ENCODE assay signal across 1 cellular context in genomic region chr3:195153653-195154052, GRCh38.
TF ChIP-seq lines count a peak whose summit lies in the region.

No MANE protein-coding gene starts in this region.

TF ChIP-seq in H1, 55 proteins besides CTCF, POLR2A, EP300 and RAD21:
- TF ChIP-seq KDM1A (IDR thresholded peaks at IDR 0.05; ENCODE audit: borderline replicate concordance, low read length): no peak
- no peak for TF ChIP-seq TEAD4 (IDR thresholded peaks at IDR 0.05; ENCODE audit: low read depth, low read length)
- TF ChIP-seq RFX5 (IDR thresholded peaks at IDR 0.05; ENCODE audit: borderline replicate concordance, low read depth, low read length): no peak
- TF ChIP-seq YY1 (IDR thresholded peaks at IDR 0.05; ENCODE audit: low read depth, low read length): no peak
- no peak for TF ChIP-seq TCF12 (IDR thresholded peaks at IDR 0.05; ENCODE audit: low read depth, low read length)
- TF ChIP-seq HDAC6 (IDR thresholded peaks at IDR 0.05; ENCODE audit: low read depth, low read length): no peak
- TF ChIP-seq SIN3A (conservative IDR thresholded peaks at IDR 0.05 in 1 of 2, IDR thresholded peaks at IDR 0.05 in 1 of 2; ENCODE audit: low read depth in 1 of 2, low read length in 2 of 2): no peak
- no peak for TF ChIP-seq BRCA1 (IDR thresholded peaks at IDR 0.05; ENCODE audit: low read depth, low read length)
- no peak for TF ChIP-seq BCL11A (IDR thresholded peaks at IDR 0.05; ENCODE audit: low read depth in 2 of 2, low read length in 2 of 2)
- TF ChIP-seq POLR2AphosphoS5 (IDR thresholded peaks at IDR 0.05; ENCODE audit: low read depth, low read length): no peak
- no peak for TF ChIP-seq SUZ12 (IDR thresholded peaks at IDR 0.05; ENCODE audit: low read length)
- TF ChIP-seq BACH1 (IDR thresholded peaks at IDR 0.05; ENCODE audit: low read length): no peak
- no peak for TF ChIP-seq NRF1 (IDR thresholded peaks at IDR 0.05; ENCODE audit: low read depth, low read length)
- TF ChIP-seq, protein P1, sequence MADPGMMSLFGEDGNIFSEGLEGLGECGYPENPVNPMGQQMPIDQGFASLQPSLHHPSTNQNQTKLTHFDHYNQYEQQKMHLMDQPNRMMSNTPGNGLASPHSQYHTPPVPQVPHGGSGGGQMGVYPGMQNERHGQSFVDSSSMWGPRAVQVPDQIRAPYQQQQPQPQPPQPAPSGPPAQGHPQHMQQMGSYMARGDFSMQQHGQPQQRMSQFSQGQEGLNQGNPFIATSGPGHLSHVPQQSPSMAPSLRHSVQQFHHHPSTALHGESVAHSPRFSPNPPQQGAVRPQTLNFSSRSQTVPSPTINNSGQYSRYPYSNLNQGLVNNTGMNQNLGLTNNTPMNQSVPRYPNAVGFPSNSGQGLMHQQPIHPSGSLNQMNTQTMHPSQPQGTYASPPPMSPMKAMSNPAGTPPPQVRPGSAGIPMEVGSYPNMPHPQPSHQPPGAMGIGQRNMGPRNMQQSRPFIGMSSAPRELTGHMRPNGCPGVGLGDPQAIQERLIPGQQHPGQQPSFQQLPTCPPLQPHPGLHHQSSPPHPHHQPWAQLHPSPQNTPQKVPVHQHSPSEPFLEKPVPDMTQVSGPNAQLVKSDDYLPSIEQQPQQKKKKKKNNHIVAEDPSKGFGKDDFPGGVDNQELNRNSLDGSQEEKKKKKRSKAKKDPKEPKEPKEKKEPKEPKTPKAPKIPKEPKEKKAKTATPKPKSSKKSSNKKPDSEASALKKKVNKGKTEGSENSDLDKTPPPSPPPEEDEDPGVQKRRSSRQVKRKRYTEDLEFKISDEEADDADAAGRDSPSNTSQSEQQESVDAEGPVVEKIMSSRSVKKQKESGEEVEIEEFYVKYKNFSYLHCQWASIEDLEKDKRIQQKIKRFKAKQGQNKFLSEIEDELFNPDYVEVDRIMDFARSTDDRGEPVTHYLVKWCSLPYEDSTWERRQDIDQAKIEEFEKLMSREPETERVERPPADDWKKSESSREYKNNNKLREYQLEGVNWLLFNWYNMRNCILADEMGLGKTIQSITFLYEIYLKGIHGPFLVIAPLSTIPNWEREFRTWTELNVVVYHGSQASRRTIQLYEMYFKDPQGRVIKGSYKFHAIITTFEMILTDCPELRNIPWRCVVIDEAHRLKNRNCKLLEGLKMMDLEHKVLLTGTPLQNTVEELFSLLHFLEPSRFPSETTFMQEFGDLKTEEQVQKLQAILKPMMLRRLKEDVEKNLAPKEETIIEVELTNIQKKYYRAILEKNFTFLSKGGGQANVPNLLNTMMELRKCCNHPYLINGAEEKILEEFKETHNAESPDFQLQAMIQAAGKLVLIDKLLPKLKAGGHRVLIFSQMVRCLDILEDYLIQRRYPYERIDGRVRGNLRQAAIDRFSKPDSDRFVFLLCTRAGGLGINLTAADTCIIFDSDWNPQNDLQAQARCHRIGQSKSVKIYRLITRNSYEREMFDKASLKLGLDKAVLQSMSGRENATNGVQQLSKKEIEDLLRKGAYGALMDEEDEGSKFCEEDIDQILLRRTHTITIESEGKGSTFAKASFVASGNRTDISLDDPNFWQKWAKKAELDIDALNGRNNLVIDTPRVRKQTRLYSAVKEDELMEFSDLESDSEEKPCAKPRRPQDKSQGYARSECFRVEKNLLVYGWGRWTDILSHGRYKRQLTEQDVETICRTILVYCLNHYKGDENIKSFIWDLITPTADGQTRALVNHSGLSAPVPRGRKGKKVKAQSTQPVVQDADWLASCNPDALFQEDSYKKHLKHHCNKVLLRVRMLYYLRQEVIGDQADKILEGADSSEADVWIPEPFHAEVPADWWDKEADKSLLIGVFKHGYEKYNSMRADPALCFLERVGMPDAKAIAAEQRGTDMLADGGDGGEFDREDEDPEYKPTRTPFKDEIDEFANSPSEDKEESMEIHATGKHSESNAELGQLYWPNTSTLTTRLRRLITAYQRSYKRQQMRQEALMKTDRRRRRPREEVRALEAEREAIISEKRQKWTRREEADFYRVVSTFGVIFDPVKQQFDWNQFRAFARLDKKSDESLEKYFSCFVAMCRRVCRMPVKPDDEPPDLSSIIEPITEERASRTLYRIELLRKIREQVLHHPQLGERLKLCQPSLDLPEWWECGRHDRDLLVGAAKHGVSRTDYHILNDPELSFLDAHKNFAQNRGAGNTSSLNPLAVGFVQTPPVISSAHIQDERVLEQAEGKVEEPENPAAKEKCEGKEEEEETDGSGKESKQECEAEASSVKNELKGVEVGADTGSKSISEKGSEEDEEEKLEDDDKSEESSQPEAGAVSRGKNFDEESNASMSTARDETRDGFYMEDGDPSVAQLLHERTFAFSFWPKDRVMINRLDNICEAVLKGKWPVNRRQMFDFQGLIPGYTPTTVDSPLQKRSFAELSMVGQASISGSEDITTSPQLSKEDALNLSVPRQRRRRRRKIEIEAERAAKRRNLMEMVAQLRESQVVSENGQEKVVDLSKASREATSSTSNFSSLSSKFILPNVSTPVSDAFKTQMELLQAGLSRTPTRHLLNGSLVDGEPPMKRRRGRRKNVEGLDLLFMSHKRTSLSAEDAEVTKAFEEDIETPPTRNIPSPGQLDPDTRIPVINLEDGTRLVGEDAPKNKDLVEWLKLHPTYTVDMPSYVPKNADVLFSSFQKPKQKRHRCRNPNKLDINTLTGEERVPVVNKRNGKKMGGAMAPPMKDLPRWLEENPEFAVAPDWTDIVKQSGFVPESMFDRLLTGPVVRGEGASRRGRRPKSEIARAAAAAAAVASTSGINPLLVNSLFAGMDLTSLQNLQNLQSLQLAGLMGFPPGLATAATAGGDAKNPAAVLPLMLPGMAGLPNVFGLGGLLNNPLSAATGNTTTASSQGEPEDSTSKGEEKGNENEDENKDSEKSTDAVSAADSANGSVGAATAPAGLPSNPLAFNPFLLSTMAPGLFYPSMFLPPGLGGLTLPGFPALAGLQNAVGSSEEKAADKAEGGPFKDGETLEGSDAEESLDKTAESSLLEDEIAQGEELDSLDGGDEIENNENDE (IDR thresholded peaks at IDR 0.05; ENCODE audit: insufficient replicate concordance, low read length): no peak
- no peak for TF ChIP-seq SP4 (IDR thresholded peaks at IDR 0.05; ENCODE audit: low read length)
- TF ChIP-seq TAF1 (IDR thresholded peaks at IDR 0.05; ENCODE audit: low read depth, low read length): no peak
- TF ChIP-seq SIX5 (IDR thresholded peaks at IDR 0.05; ENCODE audit: low read depth, low read length): no peak
